Comparison of ENCODE assay signal across 23 cellular contexts in genomic region chr6:81713205-81713604, GRCh38.
"Had no signal": no experiment of that assay in that cellular context is flagged by ENCODE, and none has a peak within 500 bp of the region (broad histone marks: within the 10 kb centered on the region; RNA-seq: fewer than 3 reads in every experiment).

No MANE protein-coding gene starts in this region.

- H3K27ac ChIP-seq: neural progenitor cell, pancreas, prostate gland, right atrium auricular region, right lobe of liver, sigmoid colon, stomach, thoracic aorta, thyroid gland, tibial nerve, upper lobe of right lung, uterus had no signal

- H3K4me3 ChIP-seq: neural progenitor cell, pancreas, prostate gland, right atrium auricular region, right lobe of liver, sigmoid colon, stomach, thoracic aorta, thyroid gland, tibial nerve, upper lobe of right lung, uterus had no signal

- H3K9ac ChIP-seq: neural progenitor cell had no signal

- H3K4me2 ChIP-seq: neural progenitor cell had no signal

- ATAC-seq: naive thymus-derived CD4-positive, alpha-beta T cell; natural killer cell; pancreas; right lobe of liver; stimulated activated effector memory CD8-positive, alpha-beta T cell treated with anti-CD3 and anti-CD28 coated beads, Interleukin-12 subunit alpha, Interleukin-12 subunit beta, amount 100 ng/mL, for 72 hours; stimulated activated naive B cell treated with anti-CD40 and anti-IgM and Interleukin-4, amounts not matched to agents 10 μg/mL and 1 μg/mL and 100 μg/mL, for 72 hours; upper lobe of right lung had no signal

- H3K36me3 ChIP-seq: neural progenitor cell, pancreas, prostate gland, right atrium auricular region, right lobe of liver, sigmoid colon, stomach, thoracic aorta, thyroid gland, tibial nerve, upper lobe of right lung, uterus had no signal

- DNase-seq: naive thymus-derived CD4-positive, alpha-beta T cell; natural killer cell; pancreas; retina; right lobe of liver; sigmoid colon; small intestine; stimulated activated CD4-positive, alpha-beta T cell treated with anti-CD3 and anti-CD28 coated beads, Interleukin-15, amount 100 ng/mL, for 24 hours; stimulated activated CD4-positive, alpha-beta T cell treated with anti-CD3 and anti-CD28 coated beads, Interleukin-2, amount 100 ng/mL, for 24 hours; stimulated activated CD4-positive, alpha-beta T cell treated with anti-CD3 and anti-CD28 coated beads, Interleukin-2, amount 100 ng/mL, for 48 hours; stimulated activated CD4-positive, alpha-beta T cell treated with anti-CD3 and anti-CD28 coated beads, Interleukin-4, amount 100 ng/mL, for 24 hours; stimulated activated naive B cell treated with anti-CD40 and anti-IgM and Interleukin-4, amounts not matched to agents 10 μg/mL and 1 μg/mL and 100 μg/mL, for 72 hours; stimulated activated naive CD4-positive, alpha-beta T cell treated with Interleukin-2 at 50 U/mL for 16 hours; stomach; thyroid gland; upper lobe of right lung; uterus had no signal

- H3K9me3 ChIP-seq: pancreas, prostate gland, right atrium auricular region, right lobe of liver, sigmoid colon, stomach, thoracic aorta, thyroid gland, tibial nerve, upper lobe of right lung, uterus had no signal

- H3K4me1 ChIP-seq: pancreas, prostate gland, right atrium auricular region, right lobe of liver, sigmoid colon, stomach, thyroid gland, tibial nerve, upper lobe of right lung, uterus had no signal

- H3K27me3 ChIP-seq: neural progenitor cell, pancreas, right atrium auricular region, right lobe of liver, sigmoid colon, stomach, thyroid gland, tibial nerve, upper lobe of right lung, uterus had no signal
